ENCODE assay signal across 23 cellular contexts in the genomic region with DNA sequence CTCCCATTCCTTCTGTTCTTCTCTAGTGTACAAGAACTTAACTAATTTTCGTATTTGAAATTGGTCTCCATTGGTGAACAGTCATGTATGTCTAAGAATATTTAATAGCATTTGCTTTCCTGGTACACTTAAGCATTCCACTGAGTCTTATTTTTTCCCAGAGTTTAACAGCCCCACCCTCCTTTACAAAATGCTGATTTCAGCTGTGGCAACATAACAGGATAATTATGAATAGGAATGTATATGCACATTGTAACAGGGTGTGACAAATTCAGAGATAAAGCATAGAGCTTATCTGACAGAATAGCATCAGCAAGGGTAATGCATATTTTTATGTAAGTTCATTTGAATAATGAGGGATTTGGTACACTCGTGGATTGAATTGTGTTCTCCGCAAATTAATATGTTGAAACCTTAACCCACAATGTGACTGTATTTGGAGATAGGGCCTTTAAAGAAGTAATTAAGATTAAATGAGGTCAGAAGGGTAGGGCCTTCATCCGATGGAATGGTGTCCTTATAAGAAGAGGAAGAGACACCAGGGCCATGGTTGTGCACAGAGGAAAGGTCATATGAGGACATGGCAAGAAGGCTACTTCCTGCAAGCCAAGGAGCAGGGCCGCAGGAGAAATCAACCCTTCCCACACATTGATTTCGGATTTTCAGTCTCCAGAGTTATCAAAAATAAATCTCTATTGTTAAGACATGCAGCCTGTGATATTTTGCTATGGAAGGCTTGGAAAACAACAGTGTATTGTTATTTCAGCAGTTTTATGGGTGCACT.
DNase-seq lines count a peak whose midpoint lies in the region; TF ChIP-seq lines count a peak whose summit lies in the region.
"Had no signal": no experiment of that assay in that cellular context is flagged by ENCODE, and none has a peak within 500 bp of the region (broad histone marks: within the 10 kb centered on the region; RNA-seq: fewer than 3 reads in every experiment).

No MANE protein-coding gene starts in this region.

- no peak overlapping the region for H2AFZ ChIP-seq in PC-9
- H2AFZ ChIP-seq in MM.1S (ENCODE audit: low read length): no peak overlapping the region

- H3F3A ChIP-seq in PC-9 (ENCODE audit: insufficient read depth, low read depth): peaks cover 9% of the 10 kb centered on the region; the same call in 1 of the 2 replicates
- no peaks in the 10 kb centered on the region for H3F3A ChIP-seq in MM.1S (ENCODE audit: insufficient read depth, low read length)

- H3K9ac ChIP-seq in MM.1S (ENCODE audit: low read length): no peak overlapping the region
- H3K9ac ChIP-seq: BLaER1 treated with 17β-estradiol and CSF1 and Interleukin-3, amounts not matched to agents 10 nM and 100 nM; SK-N-SH had no signal

- H3K36me3 ChIP-seq in HEK293 (ENCODE audit: control insufficient read depth in 2 of 2, insufficient read depth in 1 of 2, low read length in 2 of 2) (no peaks in the 10 kb centered on the region), PC-9 (ENCODE audit: low read depth) (no peaks in the 10 kb centered on the region), MM.1S (replicated peaks; ENCODE audit: insufficient read depth, low read length) (no peaks in the 10 kb centered on the region)
- H3K36me3 ChIP-seq: adrenal gland; BLaER1 treated with 17β-estradiol and CSF1 and Interleukin-3, amounts not matched to agents 10 nM and 100 nM; upper lobe of left lung had no signal

- DNase-seq in PC-9 (no peak), epithelial cell of esophagus (ENCODE audit: low read depth) (peak; percentile 64), retinal pigment epithelial cell (ENCODE audit: low read depth) (peak; percentile 72), EL (no peak), A172 (ENCODE audit: low spot score) (no peak), MM.1S (no peak), T-helper 9 cell (no peak)
- DNase-seq: activated CD4-positive, alpha-beta memory T cell treated with anti-CD3 and anti-CD28 coated beads, Interleukin-2, amount 10 ng/mL, durations not matched to agents 7 days and 5 days; activated CD4-positive, alpha-beta T cell treated with anti-CD3 and anti-CD28 coated beads for 1 hour; activated naive CD4-positive, alpha-beta T cell treated with anti-CD3 and anti-CD28 coated beads for 36 hours; KG1; left ventricle myocardium superior; naive B cell; NCI-H1436 treated with DMSO at 0.1 percent for 48 hours; NCI-H446; NCI-H748 treated with DMSO at 0.1 percent for 48 hours; SK-N-SH; stimulated activated CD4-positive, alpha-beta T cell treated with anti-CD3 and anti-CD28 coated beads, Interleukin-4, amount 100 ng/mL, for 24 hours; T-helper 2 cell had no signal

- no peaks in the 10 kb centered on the region for H3K27me3 ChIP-seq in PC-9 (ENCODE audit: insufficient read depth, low read depth)
- H3K27me3 ChIP-seq in MM.1S (replicated peaks; ENCODE audit: insufficient read depth, low read length): no peaks in the 10 kb centered on the region
- H3K27me3 ChIP-seq: adrenal gland; BLaER1 treated with 17β-estradiol and CSF1 and Interleukin-3, amounts not matched to agents 10 nM and 100 nM; upper lobe of left lung had no signal

- H3K4me1 ChIP-seq in HEK293 (ENCODE audit: control insufficient read depth, insufficient read depth, low read length) (peaks cover 31% of the 10 kb centered on the region), PC-9 (replicated peaks; ENCODE audit: insufficient read depth) (peaks cover 39% of the 10 kb centered on the region), MM.1S (ENCODE audit: low read length) (no peaks in the 10 kb centered on the region)
- H3K4me1 ChIP-seq: adrenal gland; BLaER1 treated with 17β-estradiol and CSF1 and Interleukin-3, amounts not matched to agents 10 nM and 100 nM; upper lobe of left lung had no signal

- no TSS peak for BruUV-seq in PC-9 (replicated peaks; lab: Mats Ljungman, UMichigan)

- H3K9me3 ChIP-seq in HEK293 (ENCODE audit: control insufficient read depth, insufficient read depth, low read depth, low read length) (no peaks in the 10 kb centered on the region), PC-9 (ENCODE audit: insufficient read depth, low read depth) (peaks cover 11% of the 10 kb centered on the region), MM.1S (replicated peaks; ENCODE audit: insufficient read depth, low read length) (no peaks in the 10 kb centered on the region)
- H3K9me3 ChIP-seq: adrenal gland; BLaER1 treated with 17β-estradiol and CSF1 and Interleukin-3, amounts not matched to agents 10 nM and 100 nM; SK-N-SH; upper lobe of left lung had no signal

- H3K4me3 ChIP-seq in HEK293 (ENCODE audit: low read depth, low read length) (no peak overlapping the region), PC-9 (no peak overlapping the region), epithelial cell of esophagus (ENCODE audit: low read length) (no peak overlapping the region), retinal pigment epithelial cell (ENCODE audit: low read length) (no peak overlapping the region), MM.1S (ENCODE audit: low read length) (no peak overlapping the region)
- H3K4me3 ChIP-seq: adrenal gland; BLaER1 treated with 17β-estradiol and CSF1 and Interleukin-3, amounts not matched to agents 10 nM and 100 nM; upper lobe of left lung had no signal

- no peaks in the 10 kb centered on the region for H3K79me2 ChIP-seq in PC-9 (ENCODE audit: low read depth)
- no peaks in the 10 kb centered on the region for H3K79me2 ChIP-seq in MM.1S (ENCODE audit: low read length)

- POLR2A ChIA-PET in HEK293 (lab: Yijun Ruan, JAX): no interaction called here
- POLR2A ChIA-PET in PC-9 (lab: Charles Lee; ENCODE audit: unreplicated experiment): no interaction called here

- H3K9me2 ChIP-seq in PC-9 (ENCODE audit: insufficient read depth) (no peaks in the 10 kb centered on the region), MM.1S (replicated peaks; ENCODE audit: insufficient read depth, low read length) (no peaks in the 10 kb centered on the region)
- H3K9me2 ChIP-seq: SK-N-SH had no signal

- H3K27ac ChIP-seq in HEK293 (ENCODE audit: extremely low read depth, low read depth, low read length) (peak overlapping the region; percentile 74), PC-9 (peak overlapping the region; percentile 88), MM.1S (ENCODE audit: low read length) (no peak overlapping the region)
- H3K27ac ChIP-seq: adrenal gland; BLaER1 treated with 17β-estradiol and CSF1 and Interleukin-3, amounts not matched to agents 10 nM and 100 nM; upper lobe of left lung had no signal

- CTCF ChIA-PET in HEK293 (lab: Yijun Ruan, JAX) (no interaction called here), PC-9 (lab: Charles Lee) (no interaction called here)

- intact Hi-C loops in PC-9 (cut with micrococcal nuclease; ENCODE audit: unreplicated experiment): no loop called here

- H4K20me1 ChIP-seq in PC-9 (ENCODE audit: insufficient read depth): no peaks in the 10 kb centered on the region
- no peaks in the 10 kb centered on the region for H4K20me1 ChIP-seq in MM.1S (ENCODE audit: insufficient read depth, low read length)
- H4K20me1 ChIP-seq: BLaER1 treated with 17β-estradiol and CSF1 and Interleukin-3, amounts not matched to agents 10 nM and 100 nM had no signal

- TF ChIP-seq CTCF in HEK293 (tag by site-specific recombination; IDR thresholded peaks at IDR 0.05): no peak
- TF ChIP-seq CTCF in PC-9 (conservative IDR thresholded peaks at IDR 0.05): no peak
- TF ChIP-seq CTCF in epithelial cell of esophagus (IDR thresholded peaks at IDR 0.05; ENCODE audit: insufficient read depth, low read depth, low read length, missing control alignments): no peak
- TF ChIP-seq CTCF in retinal pigment epithelial cell (conservative IDR thresholded peaks at IDR 0.05; ENCODE audit: low read depth, low read length): no peak
- TF ChIP-seq CTCF in MM.1S (IDR thresholded peaks at IDR 0.05; ENCODE audit: low read length): no peak

- H3K4me2 ChIP-seq in PC-9 (no peak overlapping the region), MM.1S (ENCODE audit: low read depth, low read length) (no peak overlapping the region)
- H3K4me2 ChIP-seq: BLaER1 treated with 17β-estradiol and CSF1 and Interleukin-3, amounts not matched to agents 10 nM and 100 nM; SK-N-SH had no signal

TF ChIP-seq in HEK293, 187 proteins besides CTCF, POLR2A, EP300 and RAD21:
- TF ChIP-seq ZBTB10 (tag by site-specific recombination; IDR thresholded peaks at IDR 0.05) (no peak), ZNF174 (tag by site-specific recombination; IDR thresholded peaks at IDR 0.05) (no peak), ZNF677 (tag by site-specific recombination; IDR thresholded peaks at IDR 0.05) (no peak), ZNF138 (tag by site-specific recombination; IDR thresholded peaks at IDR 0.05; ENCODE audit: borderline replicate concordance) (no peak), ZEB2 (tag by site-specific recombination; IDR thresholded peaks at IDR 0.05) (no peak)

Comparison
In these comparisons a context has a peak if more than half of its experiments do, and no peak if none do; other contexts are left out.
1. DNase-seq: peak in epithelial cell of esophagus (single experiment) and retinal pigment epithelial cell (single experiment); none in PC-9 (0 of 2), EL (single experiment), A172 (single experiment), MM.1S (single experiment) and T-helper 9 cell (single experiment).